ENCODE assay signal across 16 cellular contexts in genomic region chr11:78038697-78039313, GRCh38. TPM values are rescaled to one million over a fixed set of nuclear protein-coding genes. Genes with fewer than 3 reads are reported as not detected.
DNase-seq lines count a peak whose midpoint lies in the region; TF ChIP-seq lines count a peak whose summit lies in the region.
"Had no signal": no experiment of that assay in that cellular context is flagged by ENCODE, and none has a peak within 500 bp of the region (broad histone marks: within the 10 kb centered on the region; RNA-seq: fewer than 3 reads in every experiment).

No MANE protein-coding gene starts in this region.

- POLR2A ChIA-PET in PC-9 (lab: Charles Lee; ENCODE audit: unreplicated experiment), result no interaction called here
- POLR2A ChIA-PET in GM10248 (lab: Yijun Ruan, JAX), result no interaction called here

- H3K36me3 ChIP-seq in PC-9 (ENCODE audit: low read depth), result no peaks in the 10 kb centered on the region
- no peaks in the 10 kb centered on the region for H3K36me3 ChIP-seq in neuronal stem cell (replicated peaks in 1 of 2; ENCODE audit: control insufficient read depth in 2 of 2, insufficient read depth in 2 of 2, low read length in 2 of 2)
- H3K36me3 ChIP-seq: thoracic aorta had no signal

- no peaks in the 10 kb centered on the region for H3K79me1 ChIP-seq in neuronal stem cell (ENCODE audit: low read depth, low read length)

- no peaks in the 10 kb centered on the region for H3K9me2 ChIP-seq in PC-9 (ENCODE audit: insufficient read depth)

- H4K8ac ChIP-seq in neuronal stem cell (ENCODE audit: low read depth, low read length), result no peak overlapping the region

- no peak overlapping the region for H3K23ac ChIP-seq in neuronal stem cell (ENCODE audit: low read depth, low read length, poor library complexity)

- H2AK5ac ChIP-seq in neuronal stem cell (ENCODE audit: low read depth, low read length), result no peak overlapping the region

- H2AFZ ChIP-seq in PC-9, result no peak overlapping the region
- no peak overlapping the region for H2AFZ ChIP-seq in neuronal stem cell (ENCODE audit: low read length)

- CTCF ChIA-PET in PC-9 (lab: Charles Lee) (interaction anchor here (0.6 to 0.7 kb wide), 2 partner anchors 29 to 37 kb away, joined by 3 to 4 read pairs; no protein-coding TSS in a partner anchor), GM10248 (lab: Yijun Ruan, JAX) (interaction anchor here (1.3 kb wide), 1 partner anchor 263 kb away, joined by 3 read pairs; no protein-coding TSS in a partner anchor)

- peaks cover 54% of the 10 kb centered on the region for H3K4me1 ChIP-seq in PC-9 (replicated peaks; ENCODE audit: insufficient read depth)
- H3K4me1 ChIP-seq in neuronal stem cell (ENCODE audit: control insufficient read depth in 2 of 2, insufficient read depth in 1 of 2, low read depth in 1 of 2, low read length in 2 of 2), result peaks cover 0 to 3% of the 10 kb centered on the region in 2 donors

- H2BK5ac ChIP-seq in neuronal stem cell (ENCODE audit: low read length), result no peak overlapping the region

- H3K4me3 Mint-ChIP-seq in endothelial cell (ENCODE audit: unreplicated experiment), result no peak overlapping the region

- H3K9ac ChIP-seq in neuronal stem cell (ENCODE audit: low read depth, low read length, poor library complexity), result no peak overlapping the region

- DNase-seq in Daoy (ENCODE audit: low read depth), result peak; percentile 75
- no peak for DNase-seq in PC-9
- DNase-seq in dermis blood vessel endothelial cell, result peak; percentile 50
- no peak for DNase-seq in neuronal stem cell (ENCODE audit: low spot score)
- DNase-seq in stimulated activated CD4-positive, alpha-beta T cell treated with anti-CD3 and anti-CD28 coated beads, Interleukin-1b, Interleukin-23, amount 100 ng/mL, for 48 hours, result no peak
- DNase-seq in NCI-H526 (lab: John Stamatoyannopoulos, UW), result no peak
- no peak for DNase-seq in GM10248 (ENCODE audit: extremely low spot score)
- no peak for DNase-seq in endothelial cell (ENCODE audit: low spot score)
- DNase-seq: activated CD4-positive, alpha-beta T cell treated with anti-CD3 and anti-CD28 coated beads, Interleukin-2, amount 50 U/mL, for 4 hours; activated T-cell treated with anti-CD3 and anti-CD28 coated beads, Interleukin-2, amount 50 U/mL, for 48 hours; NCI-H2107; NK-92 treated with Interleukin-12 subunit alpha and Interleukin-12 subunit beta, amount 100 ng/mL, for 24 hours had no signal

- H3K9me3 Mint-ChIP-seq in endothelial cell (ENCODE audit: unreplicated experiment), result no peaks in the 10 kb centered on the region

- H3K4ac ChIP-seq in neuronal stem cell (ENCODE audit: low read length), result no peak overlapping the region

- WGBS in neuronal stem cell (ENCODE audit: extremely low coverage in 2 of 2, insufficient read length in 2 of 2, insufficient replicate concordance in 1 of 2), 2 donors, result no CpG with 5 or more reads among the region's 8 CpGs

- no peak overlapping the region for H3K18ac ChIP-seq in neuronal stem cell (ENCODE audit: low read length)

- H3K27ac ChIP-seq in PC-9, result peak overlapping the region; percentile 90
- H3K27ac ChIP-seq in neuronal stem cell (replicated peaks; ENCODE audit: low read length), result no peak overlapping the region

- peak overlapping the region; percentile 33 for H2BK15ac ChIP-seq in neuronal stem cell (ENCODE audit: low read length)

- no peak overlapping the region for H4K91ac ChIP-seq in neuronal stem cell (ENCODE audit: low read depth, low read length, poor library complexity)

- TF ChIP-seq CTCF in PC-9 (conservative IDR thresholded peaks at IDR 0.05) (no peak), GM10248 (IDR thresholded peaks at IDR 0.05; ENCODE audit: control extremely low read depth, extremely low read depth, low read depth, missing control alignments) (no peak), endothelial cell (IDR thresholded peaks at IDR 0.05; ENCODE audit: unreplicated experiment) (no peak)

- no peak overlapping the region for H2BK12ac ChIP-seq in neuronal stem cell (ENCODE audit: low read length)

- no peaks in the 10 kb centered on the region for H3K79me2 ChIP-seq in PC-9 (ENCODE audit: low read depth)

- no peaks in the 10 kb centered on the region for H3K27me3 ChIP-seq in PC-9 (ENCODE audit: insufficient read depth, low read depth)
- H3K27me3 ChIP-seq in neuronal stem cell (ENCODE audit: control insufficient read depth in 3 of 3, insufficient read depth in 3 of 3, low read depth in 1 of 3, low read length in 3 of 3), result no peaks in the 10 kb centered on the region

- peaks cover 7% of the 10 kb centered on the region for H3K4me1 Mint-ChIP-seq in endothelial cell (ENCODE audit: unreplicated experiment)

- BruUV-seq in PC-9 (replicated peaks; lab: Mats Ljungman, UMichigan), result no TSS peak

- H3K27me3 Mint-ChIP-seq in endothelial cell (ENCODE audit: unreplicated experiment), result peaks cover 7% of the 10 kb centered on the region

- H3K14ac ChIP-seq in neuronal stem cell (ENCODE audit: low read length), result peak overlapping the region; percentile 33

- H3K27ac Mint-ChIP-seq in endothelial cell (ENCODE audit: unreplicated experiment), result no peak overlapping the region
- H3K27ac Mint-ChIP-seq: progenitor cell of endocrine pancreas had no signal

- no peak overlapping the region for H2BK120ac ChIP-seq in neuronal stem cell (ENCODE audit: low read depth, low read length)

- H3K9me3 ChIP-seq in PC-9 (ENCODE audit: insufficient read depth, low read depth) (no peaks in the 10 kb centered on the region), neuronal stem cell (replicated peaks in 1 of 2; ENCODE audit: control insufficient read depth in 2 of 2, insufficient read depth in 1 of 2, low read depth in 1 of 2, low read length in 2 of 2) (no peaks in the 10 kb centered on the region)
- H3K9me3 ChIP-seq: thoracic aorta had no signal

- H3K4me2 ChIP-seq in PC-9, result no peak overlapping the region
- no peak overlapping the region for H3K4me2 ChIP-seq in neuronal stem cell (ENCODE audit: insufficient read depth, low read length, poor library complexity, severe bottlenecking)

- intact Hi-C loops in PC-9 (cut with micrococcal nuclease; ENCODE audit: unreplicated experiment), result no loop called here

- H3K36me3 Mint-ChIP-seq in endothelial cell (ENCODE audit: low read depth, unreplicated experiment), result no peaks in the 10 kb centered on the region

- no peaks in the 10 kb centered on the region for H4K20me1 ChIP-seq in PC-9 (ENCODE audit: insufficient read depth)

- H3K4me3 ChIP-seq in PC-9 (no peak overlapping the region), neuronal stem cell (ENCODE audit: low read length in 2 of 2) (no peak overlapping the region)
- H3K4me3 ChIP-seq: thoracic aorta had no signal

- peaks cover 42% of the 10 kb centered on the region; the same call in 1 of the 2 replicates for H3F3A ChIP-seq in PC-9 (ENCODE audit: insufficient read depth, low read depth)

RNA-seq across cellular contexts. Expression of gene KCTD14, which starts 15.7 kb away (rescaled TPM):
- 8.4 and 9.9 TPM in 2 replicates for total RNA-seq in Daoy (2014; rRNA removed; shearing (Covaris generic))
- total RNA-seq in PC-9 (2021) (12.0 and 21.3 TPM in 2 replicates), dermis blood vessel endothelial cell (0.51 and 1.1 TPM in 2 replicates), endothelial cell (ENCODE audit: unreplicated experiment) (0.97 TPM)
- 3.0 TPM for polyA plus RNA-seq in neuronal stem cell (2013, experiment 1 of 2)
- 3.0 TPM for polyA plus RNA-seq in neuronal stem cell (2013, experiment 2 of 2)

RNA-seq across cellular contexts. Expression of gene THRSP, which starts 24.9 kb away (rescaled TPM):
- not detected in 2 replicates for total RNA-seq in Daoy (2014; rRNA removed; shearing (Covaris generic))
- total RNA-seq in PC-9 (2021), result 0.72 TPM in 1 of 2 replicates, not detected in the other
- total RNA-seq in dermis blood vessel endothelial cell, result not detected in 2 replicates
- not detected for polyA plus RNA-seq in neuronal stem cell (2013, experiment 1 of 2)
- polyA plus RNA-seq in neuronal stem cell (2013, experiment 2 of 2), result not detected
- total RNA-seq in endothelial cell (ENCODE audit: unreplicated experiment), result not detected
- total RNA-seq: mucosa of gallbladder, progenitor cell of endocrine pancreas had no signal
- polyA plus RNA-seq: keratinocyte had no signal

RNA-seq across cellular contexts. Expression of gene NDUFC2, which starts 40.9 kb away (rescaled TPM):
- total RNA-seq in Daoy (2014; rRNA removed; shearing (Covaris generic)), result 113 and 180 TPM in 2 replicates
- total RNA-seq in PC-9 (2021), result 380 and 394 TPM in 2 replicates
- 67.6 and 105 TPM in 2 replicates for total RNA-seq in dermis blood vessel endothelial cell
- 290 TPM for polyA plus RNA-seq in neuronal stem cell (2013, experiment 1 of 2)
- polyA plus RNA-seq in neuronal stem cell (2013, experiment 2 of 2), result 288 TPM
- total RNA-seq in endothelial cell (ENCODE audit: unreplicated experiment), result 203 TPM

RNA-seq across cellular contexts. Expression of gene INTS4, which starts 44.3 kb away (rescaled TPM):
- total RNA-seq in Daoy (2014; rRNA removed; shearing (Covaris generic)), result 35.9 and 55.1 TPM in 2 replicates
- total RNA-seq in PC-9 (2021) (43.9 and 53.8 TPM in 2 replicates), dermis blood vessel endothelial cell (33.8 and 45.1 TPM in 2 replicates), endothelial cell (ENCODE audit: unreplicated experiment) (40.9 TPM)
- 21.9 TPM for polyA plus RNA-seq in neuronal stem cell (2013, experiment 1 of 2)
- 20.9 TPM for polyA plus RNA-seq in neuronal stem cell (2013, experiment 2 of 2)

Comparison
In these comparisons a context has a peak if more than half of its experiments do, and no peak if none do; other contexts are left out.
1. DNase-seq: peak in Daoy (single experiment) and dermis blood vessel endothelial cell (single experiment); none in PC-9 (0 of 2), neuronal stem cell (single experiment), stimulated activated CD4-positive, alpha-beta T cell treated with anti-CD3 and anti-CD28 coated beads, Interleukin-1b, Interleukin-23, amount 100 ng/mL, for 48 hours (single experiment), NCI-H526 (0 of 2), GM10248 (single experiment) and endothelial cell (single experiment).